ENCODE assay signal across 1 cellular context in genomic region chr20:43590392-43591303, GRCh38.
TF ChIP-seq lines count a peak whose summit lies in the region.

TSS of gene IFT52 (plus strand) at chr20:43590937. CDS start at chr20:43594699, 3,762 bp downstream.

TF ChIP-seq in HepG2, 621 proteins besides CTCF, POLR2A, EP300 and RAD21 (continued from another document and continues in another):
- TF ChIP-seq GLMP (CRISPR knock-in tag; IDR thresholded peaks at IDR 0.05; ENCODE audit: borderline replicate concordance) (no peak), NCOA1 (CRISPR knock-in tag; IDR thresholded peaks at IDR 0.05) (peak; percentile 70; the same call in 1 of the 2 replicates), GTF2F1 (IDR thresholded peaks at IDR 0.05; ENCODE audit: low read length) (no peak), ZNF34 (CRISPR knock-in tag; IDR thresholded peaks at IDR 0.05; ENCODE audit: borderline replicate concordance) (peak; percentile 98), ELF4 (CRISPR knock-in tag; IDR thresholded peaks at IDR 0.05; ENCODE audit: borderline replicate concordance) (no peak; the same call in 1 of the 2 replicates), RCOR2 (CRISPR knock-in tag; IDR thresholded peaks at IDR 0.05) (peak; percentile 69; the same call in 1 of the 2 replicates), E2F5 (CRISPR knock-in tag; conservative IDR thresholded peaks at IDR 0.05) (0 out of 2 replicates have a peak, but pooled peaks have one; percentile 78), ZSCAN20 (CRISPR knock-in tag; IDR thresholded peaks at IDR 0.05; ENCODE audit: borderline replicate concordance) (0 out of 2 replicates have a peak, but pooled peaks have one; percentile 45), CHD4 (IDR thresholded peaks at IDR 0.05; ENCODE audit: borderline replicate concordance, low read length) (peak; percentile 33; the same call in 1 of the 2 replicates), ARHGAP35 (CRISPR knock-in tag; IDR thresholded peaks at IDR 0.05; ENCODE audit: borderline replicate concordance) (peak; percentile 6; the same call in 1 of the 2 replicates), SOX13 (IDR thresholded peaks at IDR 0.05) (no peak), SOX13 (CRISPR knock-in tag; conservative IDR thresholded peaks at IDR 0.05 in 1 of 2, IDR thresholded peaks at IDR 0.05 in 1 of 2) (no peak; a peak in 1 of 4 replicates), FOXK1 (CRISPR knock-in tag; IDR thresholded peaks at IDR 0.05; ENCODE audit: borderline replicate concordance, low read depth) (peak; percentile 74), HNF4G (IDR thresholded peaks at IDR 0.05; ENCODE audit: borderline replicate concordance, low read depth, low read length) (no peak; the same call in 1 of the 2 replicates), HNF4G (CRISPR knock-in tag; IDR thresholded peaks at IDR 0.05; ENCODE audit: borderline replicate concordance, low read depth) (no peak), TAF15 (IDR thresholded peaks at IDR 0.05; ENCODE audit: low read depth, low read length, poor library complexity, severe bottlenecking) (peak; percentile 61), ZNF576 (CRISPR knock-in tag; IDR thresholded peaks at IDR 0.05) (peak; percentile 70; the same call in 1 of the 2 replicates), SSRP1 (CRISPR knock-in tag; IDR thresholded peaks at IDR 0.05) (no peak), ZNF678 (CRISPR knock-in tag; IDR thresholded peaks at IDR 0.05) (peak; percentile 67; the same call in 1 of the 2 replicates), MNT (IDR thresholded peaks at IDR 0.05) (peak; percentile 44; the same call in 1 of the 2 replicates), CSRNP1 (CRISPR knock-in tag; IDR thresholded peaks at IDR 0.05) (peak; percentile 49; the same call in 1 of the 2 replicates), ZNF816 (CRISPR knock-in tag; IDR thresholded peaks at IDR 0.05; ENCODE audit: borderline replicate concordance) (peak; percentile 93), MEIS1 (CRISPR knock-in tag; IDR thresholded peaks at IDR 0.05; ENCODE audit: borderline replicate concordance) (peak; percentile 75), MTA3 (CRISPR knock-in tag; IDR thresholded peaks at IDR 0.05) (no peak), ZNF407 (CRISPR knock-in tag; IDR thresholded peaks at IDR 0.05; ENCODE audit: not compliant biosample characterization) (peak; percentile 95), PLSCR1 (CRISPR knock-in tag; IDR thresholded peaks at IDR 0.05; ENCODE audit: borderline replicate concordance) (no peak), HDAC1 (CRISPR knock-in tag; IDR thresholded peaks at IDR 0.05) (peak; percentile 98), ZBTB10 (CRISPR knock-in tag; IDR thresholded peaks at IDR 0.05; ENCODE audit: borderline replicate concordance) (0 out of 2 replicates have a peak, but pooled peaks have one; percentile 51), ZFY (CRISPR knock-in tag; IDR thresholded peaks at IDR 0.05) (peak; percentile 98), MZF1 (CRISPR knock-in tag; IDR thresholded peaks at IDR 0.05; ENCODE audit: borderline replicate concordance) (0 out of 2 replicates have a peak, but pooled peaks have one; percentile 96), CEBPG (CRISPR knock-in tag; IDR thresholded peaks at IDR 0.05) (peak; percentile 42; the same call in 1 of the 2 replicates), SALL2 (CRISPR knock-in tag; IDR thresholded peaks at IDR 0.05) (peak; percentile 88), KLF13 (CRISPR knock-in tag; IDR thresholded peaks at IDR 0.05) (no peak), ZNF784 (CRISPR knock-in tag; IDR thresholded peaks at IDR 0.05; ENCODE audit: borderline replicate concordance) (peak; percentile 83), ZNF574 (CRISPR knock-in tag; IDR thresholded peaks at IDR 0.05) (peak; percentile 78), SP140L (CRISPR knock-in tag; IDR thresholded peaks at IDR 0.05; ENCODE audit: borderline replicate concordance) (peak; percentile 55; the same call in 1 of the 2 replicates)
